ENCODE assay signal across 1 cellular context in genomic region chr7:30511973-30512662, GRCh38.
TF ChIP-seq lines count a peak whose summit lies in the region.

No MANE protein-coding gene starts in this region.

TF ChIP-seq in HepG2, 621 proteins besides CTCF, POLR2A, EP300 and RAD21:
- TF ChIP-seq ZNF790 (CRISPR knock-in tag; IDR thresholded peaks at IDR 0.05; ENCODE audit: borderline replicate concordance): no peak
- no peak for TF ChIP-seq ELF4 (CRISPR knock-in tag; IDR thresholded peaks at IDR 0.05; ENCODE audit: borderline replicate concordance)
- no peak for TF ChIP-seq RFX5 (IDR thresholded peaks at IDR 0.05; ENCODE audit: low read depth, low read length)
- no peak for TF ChIP-seq GTF3A (CRISPR knock-in tag; conservative IDR thresholded peaks at IDR 0.05)
